ENCODE assay signal across 8 cellular contexts in the genomic region with DNA sequence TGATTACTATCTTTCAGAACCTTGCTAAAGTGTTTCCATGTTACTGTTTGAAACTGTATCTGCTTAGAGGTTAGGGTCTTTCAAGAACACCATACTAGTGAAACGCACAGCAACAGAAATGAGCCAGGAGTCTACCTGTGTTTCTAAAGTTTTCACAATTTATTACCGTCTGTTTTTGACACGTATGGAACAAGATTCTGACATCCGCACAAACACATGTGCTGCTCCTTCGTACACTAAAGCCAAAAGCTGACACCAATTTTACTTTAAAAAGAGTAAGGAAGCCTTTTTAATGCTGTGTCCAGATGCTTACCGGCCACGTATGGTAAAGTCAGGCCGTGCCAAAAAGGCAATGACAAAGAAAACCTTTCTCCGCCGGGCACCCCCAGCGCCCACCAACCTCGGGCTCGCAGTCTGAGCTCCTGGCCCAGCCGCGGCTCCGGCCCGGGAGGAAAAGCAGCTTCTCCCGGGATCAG. TPM values are rescaled to one million over a fixed set of nuclear protein-coding genes. Genes with fewer than 3 reads are reported as not detected.
DNase-seq lines count a peak whose midpoint lies in the region; ATAC-seq and TF ChIP-seq lines count a peak whose summit lies in the region.

No MANE protein-coding gene starts in this region.

- peak overlapping the region; percentile 64 for H4K8ac ChIP-seq in mesenchymal stem cell (ENCODE audit: low read length)

- H3K14ac ChIP-seq in mesenchymal stem cell (ENCODE audit: low read length in 2 of 2), result no peak overlapping the region

- 0% methylated on average over 8 of the region's 18 CpGs for WGBS in mesenchymal stem cell

- peak overlapping the region; percentile 23 for H2BK15ac ChIP-seq in mesenchymal stem cell (ENCODE audit: low read depth, poor library complexity, severe bottlenecking)

- H3K27ac ChIP-seq in mesenchymal stem cell (ENCODE audit: low read length, poor library complexity, severe bottlenecking), result peak overlapping the region; percentile 79

- H3K4me1 ChIP-seq in mesenchymal stem cell (ENCODE audit: control insufficient read depth, insufficient read depth, low read depth, low read length), result peaks cover 3% of the 10 kb centered on the region

- H2BK120ac ChIP-seq in mesenchymal stem cell (ENCODE audit: low read depth, low read length), result peak overlapping the region; percentile 49

- no peak overlapping the region for H2AK5ac ChIP-seq in mesenchymal stem cell (ENCODE audit: low read length, severe bottlenecking)

- no peak overlapping the region for H2AFZ ChIP-seq in mesenchymal stem cell (ENCODE audit: low read depth, low read length)

- ATAC-seq in HG02943 (IDR thresholded peaks at IDR 0.05; ENCODE audit: low read depth, unreplicated experiment) (peak; percentile 24), HG03025 (IDR thresholded peaks at IDR 0.05; ENCODE audit: low FRiP score, unreplicated experiment) (no peak), GM21576 (IDR thresholded peaks at IDR 0.05; ENCODE audit: unreplicated experiment) (no peak)

- no peak overlapping the region for H3K4me2 ChIP-seq in mesenchymal stem cell (ENCODE audit: low read length, poor library complexity, severe bottlenecking)

- H3K4me3 ChIP-seq in GM08714 (ENCODE audit: low read length), result peak overlapping the region; percentile 100
- H3K4me3 ChIP-seq in astrocyte of the cerebellum (ENCODE audit: low read depth, low read length), result peak overlapping the region; percentile 61
- peak overlapping the region; percentile 65 to 91 for H3K4me3 ChIP-seq in mesenchymal stem cell (ENCODE audit: insufficient read depth in 1 of 2, low read depth in 1 of 2, low read length in 2 of 2)

- H3K36me3 ChIP-seq in mesenchymal stem cell (ENCODE audit: control insufficient read depth in 1 of 2, insufficient read depth in 2 of 2, low read depth in 1 of 2, low read length in 2 of 2), result peaks cover 5 to 48% of the 10 kb centered on the region in 2 experiments

- TF ChIP-seq CTCF in astrocyte of the cerebellum (IDR thresholded peaks at IDR 0.05; ENCODE audit: low read depth, low read length, missing control alignments), result no peak

- H2BK12ac ChIP-seq in mesenchymal stem cell (ENCODE audit: low read length in 2 of 2), result no peak overlapping the region

- in situ Hi-C loops in astrocyte of the cerebellum (cut with HindIII; ENCODE audit: low sequenced_read_pairs), result no loop called here

- H3K9ac ChIP-seq in mesenchymal stem cell (ENCODE audit: low read length), result peak overlapping the region; percentile 98

- DNase-seq in astrocyte of the cerebellum (ENCODE audit: low read depth) (no peak), mesenchymal stem cell (no peak), NCI-H69 (lab: John Stamatoyannopoulos, UW) (no peak), SIG-M5 treated with dmso at 0.1 percent for 504 hours (lab: John Stamatoyannopoulos, UW; ENCODE audit: unreplicated experiment) (no peak)

- H2BK5ac ChIP-seq in mesenchymal stem cell (ENCODE audit: low read depth, low read length, poor library complexity, severe bottlenecking), result peak overlapping the region; percentile 95

- peaks cover 0 to 11% of the 10 kb centered on the region in 2 experiments for H3K27me3 ChIP-seq in mesenchymal stem cell (ENCODE audit: control insufficient read depth in 1 of 2, insufficient read depth in 1 of 2, low read length in 2 of 2)

- H4K91ac ChIP-seq in mesenchymal stem cell (ENCODE audit: low read length), result peak overlapping the region; percentile 75

- H3K18ac ChIP-seq in mesenchymal stem cell (ENCODE audit: low read depth in 1 of 2, low read length in 2 of 2), result peak overlapping the region; percentile 46 to 83

- no peak overlapping the region for H3K23ac ChIP-seq in mesenchymal stem cell (ENCODE audit: low read length in 2 of 2)

- no peaks in the 10 kb centered on the region for H3K9me3 ChIP-seq in mesenchymal stem cell (ENCODE audit: control insufficient read depth, low read length)

- H3K79me1 ChIP-seq in mesenchymal stem cell (replicated peaks; ENCODE audit: low read length, poor library complexity, severe bottlenecking), result no peaks in the 10 kb centered on the region

- H3K4ac ChIP-seq in mesenchymal stem cell (ENCODE audit: low read depth in 1 of 2, low read length in 2 of 2), result no peak overlapping the region

RNA-seq across cellular contexts. Expression of gene RPS4X, which starts 0.5 kb away (rescaled TPM):
- 917 TPM for polyA plus RNA-seq in mesenchymal stem cell (2013, experiment 1 of 2)
- 925 TPM for polyA plus RNA-seq in mesenchymal stem cell (2013, experiment 2 of 2)

RNA-seq across cellular contexts. Expression of gene CITED1, which starts 29.2 kb away (rescaled TPM):
- polyA plus RNA-seq in mesenchymal stem cell (2013, experiment 1 of 2), result 0.18 TPM
- polyA plus RNA-seq in mesenchymal stem cell (2013, experiment 2 of 2), result 0.29 TPM

RNA-seq across cellular contexts. Expression of gene ERCC6L, which starts 37.7 kb away (rescaled TPM):
- 0.61 TPM for polyA plus RNA-seq in mesenchymal stem cell (2013, experiment 1 of 2)
- polyA plus RNA-seq in mesenchymal stem cell (2013, experiment 2 of 2), result 0.62 TPM
